In the genomic region with DNA sequence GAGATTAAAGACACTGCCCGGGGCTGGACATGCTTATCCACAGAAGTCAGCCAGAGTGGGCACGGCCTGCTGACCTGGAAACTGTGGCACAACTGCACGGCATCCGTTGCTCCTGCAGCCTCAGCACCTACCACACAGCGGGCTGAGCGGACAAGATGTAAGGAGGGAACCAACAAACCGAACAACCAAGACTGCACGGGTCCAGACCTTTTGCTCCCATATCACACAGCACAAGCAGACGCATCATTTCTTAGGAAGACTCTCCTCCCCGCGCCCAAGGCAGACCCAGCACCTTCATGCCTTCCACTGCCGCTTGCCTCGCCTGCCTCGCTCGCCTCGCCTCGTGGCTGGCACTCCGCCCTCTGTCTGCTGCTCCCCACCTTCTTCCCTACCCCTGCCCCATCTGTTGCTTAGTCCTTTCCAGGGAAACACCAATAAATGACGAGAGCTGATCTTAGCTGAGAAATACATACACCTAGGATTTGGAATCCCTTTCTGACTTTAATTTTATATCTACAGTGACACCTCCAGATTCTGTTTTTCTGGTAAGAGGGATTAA, we compare ENCODE assay signal across 17 cellular contexts.
A peak's percentile ranks its signal among the peaks of the same experiment; 100 is the strongest.
DNase-seq lines count a peak whose midpoint lies in the region; ATAC-seq and TF ChIP-seq lines count a peak whose summit lies in the region.
"Had no signal": no experiment of that assay in that cellular context is flagged by ENCODE, and none has a peak within 500 bp of the region (broad histone marks: within the 10 kb centered on the region; RNA-seq: fewer than 3 reads in every experiment).

No MANE protein-coding gene starts in this region.

- peak overlapping the region; percentile 51 for H3K14ac ChIP-seq in neuronal stem cell (ENCODE audit: low read length)

- peak overlapping the region; percentile 91 for H2BK120ac ChIP-seq in neuronal stem cell (ENCODE audit: low read depth, low read length)

- no peak for TF ChIP-seq CTCF in GM23338 (conservative IDR thresholded peaks at IDR 0.05; ENCODE audit: low read depth in 2 of 2)
- no peak for TF ChIP-seq CTCF in endodermal cell (conservative IDR thresholded peaks at IDR 0.05)

- H2BK12ac ChIP-seq in neuronal stem cell (ENCODE audit: low read length) = peak overlapping the region; percentile 95

- H3K9me2 ChIP-seq in GM23338 (ENCODE audit: insufficient read depth) = no peaks in the 10 kb centered on the region

- H3K9me3 Mint-ChIP-seq in GM23338 (no peaks in the 10 kb centered on the region), endodermal cell (peaks cover 8% of the 10 kb centered on the region)

- H3F3A ChIP-seq in GM23338 (replicated peaks; ENCODE audit: low read depth) = no peaks in the 10 kb centered on the region

- H3K9me3 ChIP-seq in endodermal cell (ENCODE audit: control insufficient read depth, low read length) (no peaks in the 10 kb centered on the region), neuronal stem cell (replicated peaks in 1 of 2; ENCODE audit: control insufficient read depth in 2 of 2, insufficient read depth in 1 of 2, low read depth in 1 of 2, low read length in 2 of 2) (no peaks in the 10 kb centered on the region)
- H3K9me3 ChIP-seq: Peyer's patch had no signal

- H2BK5ac ChIP-seq in neuronal stem cell (ENCODE audit: low read length) = no peak overlapping the region

- ATAC-seq in GM23338 = peak; percentile 60
- ATAC-seq in GM21360 (IDR thresholded peaks at IDR 0.05; ENCODE audit: unreplicated experiment) = no peak
- no peak for ATAC-seq in HG03378 (IDR thresholded peaks at IDR 0.05; ENCODE audit: unreplicated experiment)
- ATAC-seq: HCT116, T-cell had no signal

- H3K79me1 ChIP-seq in neuronal stem cell (ENCODE audit: low read depth, low read length) = no peaks in the 10 kb centered on the region

- H3K79me2 ChIP-seq in GM23338 (replicated peaks; ENCODE audit: insufficient read depth) = peaks cover 33% of the 10 kb centered on the region; the same call in 1 of the 2 replicates

- H3K36me3 Mint-ChIP-seq in GM23338 (ENCODE audit: low read depth) (peaks cover 7% of the 10 kb centered on the region; the same call in 2 of the 3 replicates), endodermal cell (ENCODE audit: low read depth) (peaks cover 28% of the 10 kb centered on the region)

- H3K4me1 ChIP-seq in GM23338 (ENCODE audit: insufficient read depth) = peaks cover 28% of the 10 kb centered on the region
- peaks cover 5% of the 10 kb centered on the region for H3K4me1 ChIP-seq in endodermal cell (ENCODE audit: control insufficient read depth, insufficient read depth, low read length)
- H3K4me1 ChIP-seq in neuronal stem cell (ENCODE audit: control insufficient read depth in 2 of 2, insufficient read depth in 1 of 2, low read depth in 1 of 2, low read length in 2 of 2) = peaks cover 10 to 25% of the 10 kb centered on the region in 2 donors
- H3K4me1 ChIP-seq: parathyroid adenoma, Peyer's patch had no signal

- DNase-seq in GM23338 (ENCODE audit: low spot score) = peak; percentile 36
- peak; percentile 45 for DNase-seq in NCI-H446 treated with DMSO at 0.1 percent for 48 hours (lab: John Stamatoyannopoulos, UW)
- DNase-seq in endodermal cell = no peak
- no peak for DNase-seq in neuronal stem cell (ENCODE audit: low spot score)
- DNase-seq in hepatic stellate cell (ENCODE audit: low spot score) = no peak
- no peak for DNase-seq in UCSD-AML1 (lab: John Stamatoyannopoulos, UW; ENCODE audit: unreplicated experiment)
- DNase-seq: activated B cell treated with CpG ODN at 0.5 μM for 24 hours; activated effector memory CD4-positive, alpha-beta T cell treated with Interleukin-2 at 50 U/mL for 16 hours; effector CD8-positive, alpha-beta T cell; NCI-H510A treated with DMSO at 0.1 percent for 48 hours; Peyer's patch; T-cell had no signal

- H3K9ac ChIP-seq in endodermal cell (ENCODE audit: extremely low read depth, low read length, poor library complexity, severe bottlenecking) (no peak overlapping the region), neuronal stem cell (ENCODE audit: low read depth, low read length, poor library complexity) (no peak overlapping the region)
- H3K9ac ChIP-seq: parathyroid adenoma had no signal

- H3K27ac ChIP-seq in GM23338 (ENCODE audit: low read depth) (peak overlapping the region; percentile 88), endodermal cell (ENCODE audit: low read depth, low read length) (no peak overlapping the region), neuronal stem cell (replicated peaks; ENCODE audit: low read length) (peak overlapping the region; percentile 40)
- H3K27ac ChIP-seq: C4-2B, parathyroid adenoma, Peyer's patch had no signal

- H3K4me2 ChIP-seq in GM23338 = peak overlapping the region; percentile 25; the same call in 1 of the 2 replicates
- no peak overlapping the region for H3K4me2 ChIP-seq in neuronal stem cell (ENCODE audit: insufficient read depth, low read length, poor library complexity, severe bottlenecking)

- H3K27me3 Mint-ChIP-seq in GM23338 (ENCODE audit: insufficient read depth, low read depth, poor library complexity) (peaks cover 5% of the 10 kb centered on the region), endodermal cell (ENCODE audit: insufficient read depth) (peaks cover 1% of the 10 kb centered on the region)

- peak overlapping the region; percentile 84 for H2BK15ac ChIP-seq in neuronal stem cell (ENCODE audit: low read length)

- no peak overlapping the region for H3K4me3 ChIP-seq in GM23338
- no peak overlapping the region for H3K4me3 ChIP-seq in endodermal cell (ENCODE audit: low read length)
- H3K4me3 ChIP-seq in neuronal stem cell (ENCODE audit: low read length in 2 of 2) = peak overlapping the region in 1 of 2 donors; percentile 65
- H3K4me3 ChIP-seq: Peyer's patch had no signal

- H3K27me3 ChIP-seq in GM23338 (ENCODE audit: insufficient read depth) = no peaks in the 10 kb centered on the region
- H3K27me3 ChIP-seq in endodermal cell (ENCODE audit: control insufficient read depth, insufficient read depth, low read length, poor library complexity, severe bottlenecking) = no peaks in the 10 kb centered on the region
- no peaks in the 10 kb centered on the region for H3K27me3 ChIP-seq in neuronal stem cell (ENCODE audit: control insufficient read depth in 3 of 3, insufficient read depth in 3 of 3, low read depth in 1 of 3, low read length in 3 of 3)
- H3K27me3 ChIP-seq: Peyer's patch had no signal

- H2AFZ ChIP-seq in GM23338 = no peak overlapping the region
- no peak overlapping the region for H2AFZ ChIP-seq in neuronal stem cell (ENCODE audit: low read length)
- H2AFZ ChIP-seq: parathyroid adenoma had no signal

- H3K27ac Mint-ChIP-seq in GM23338 (peak overlapping the region; percentile 79), endodermal cell (peak overlapping the region; percentile 49)
- H3K27ac Mint-ChIP-seq: activated B cell treated with CpG ODN at 0.5 μM for 24 hours, T-cell had no signal

- no peaks in the 10 kb centered on the region; the same call in none of the 2 replicates for H3K36me3 ChIP-seq in GM23338 (ENCODE audit: insufficient read depth)
- peaks cover 38% of the 10 kb centered on the region for H3K36me3 ChIP-seq in endodermal cell (ENCODE audit: control insufficient read depth, insufficient read depth, low read length)
- H3K36me3 ChIP-seq in neuronal stem cell (replicated peaks in 1 of 2; ENCODE audit: control insufficient read depth in 2 of 2, insufficient read depth in 2 of 2, low read length in 2 of 2) = no peaks in the 10 kb centered on the region
- H3K36me3 ChIP-seq: Peyer's patch had no signal

- WGBS in endodermal cell (ENCODE audit: insufficient coverage in 1 of 2, insufficient read length in 1 of 2), 2 experiments = 92 to 93% methylated on average over 9 to 19 of the region's 19 CpGs
- WGBS in neuronal stem cell (ENCODE audit: extremely low coverage in 2 of 2, insufficient read length in 2 of 2, insufficient replicate concordance in 1 of 2), 2 donors = no CpG with 5 or more reads among the region's 19 CpGs

- peak overlapping the region; percentile 91 for H2AK5ac ChIP-seq in neuronal stem cell (ENCODE audit: low read depth, low read length)

- H3K18ac ChIP-seq in neuronal stem cell (ENCODE audit: low read length) = peak overlapping the region; percentile 85

- no peak overlapping the region for H4K8ac ChIP-seq in neuronal stem cell (ENCODE audit: low read depth, low read length)

- H3K4me1 Mint-ChIP-seq in GM23338 (peaks cover 57% of the 10 kb centered on the region), endodermal cell (peaks cover 20% of the 10 kb centered on the region)
- H3K4me1 Mint-ChIP-seq: activated B cell treated with CpG ODN at 0.5 μM for 24 hours had no signal

- H3K4me3 Mint-ChIP-seq in GM23338 = no peak overlapping the region
- no peak overlapping the region for H3K4me3 Mint-ChIP-seq in endodermal cell
- H3K4me3 Mint-ChIP-seq: activated B cell treated with CpG ODN at 0.5 μM for 24 hours, T-cell had no signal

- peak overlapping the region; percentile 80 for H3K23ac ChIP-seq in neuronal stem cell (ENCODE audit: low read depth, low read length, poor library complexity)

- H4K91ac ChIP-seq in neuronal stem cell (ENCODE audit: low read depth, low read length, poor library complexity) = peak overlapping the region; percentile 68

- H4K20me1 ChIP-seq in GM23338 (replicated peaks; ENCODE audit: insufficient read depth) = no peaks in the 10 kb centered on the region

- H3K4ac ChIP-seq in neuronal stem cell (ENCODE audit: low read length) = no peak overlapping the region

TF ChIP-seq in GM23338, 12 proteins besides CTCF, POLR2A, EP300 and RAD21:
- no peak for TF ChIP-seq CREB1 (CRISPR knock-in tag; IDR thresholded peaks at IDR 0.05; ENCODE audit: low read depth)

Comparison
In these comparisons a context has a peak if more than half of its experiments do, and no peak if none do; other contexts are left out.
1. DNase-seq: peak in GM23338 (single experiment) and NCI-H446 treated with DMSO at 0.1 percent for 48 hours (single experiment); none in endodermal cell (single experiment), neuronal stem cell (single experiment), hepatic stellate cell (single experiment) and UCSD-AML1 (single experiment).